33 cellular contexts compared by ENCODE assay signal in genomic region chr16:79621027-79621426, GRCh38. TPM values are rescaled to one million over a fixed set of nuclear protein-coding genes. Genes with fewer than 3 reads are reported as not detected.
DNase-seq lines count a peak whose midpoint lies in the region; ATAC-seq and TF ChIP-seq lines count a peak whose summit lies in the region.
"Had no signal": no experiment of that assay in that cellular context is flagged by ENCODE, and none has a peak within 500 bp of the region (broad histone marks: within the 10 kb centered on the region; RNA-seq: fewer than 3 reads in every experiment).

No MANE protein-coding gene starts in this region.

- H3K4me3 ChIP-seq in HEK293 (ENCODE audit: low read depth, low read length), result no peak overlapping the region
- no peak overlapping the region for H3K4me3 ChIP-seq in CD8-positive, alpha-beta T cell (ENCODE audit: low read depth, low read length)
- H3K4me3 ChIP-seq in Peyer's patch, result no peak overlapping the region
- H3K4me3 ChIP-seq: A549; BLaER1; BLaER1 treated with 17β-estradiol and CSF1 and Interleukin-3, amounts not matched to agents 10 nM and 100 nM had no signal

- H3K36me3 Mint-ChIP-seq in CD8-positive, alpha-beta T cell, result no peaks in the 10 kb centered on the region
- H3K36me3 Mint-ChIP-seq: CD14-positive monocyte; CD4-positive, alpha-beta memory T cell; CD4-positive, CD25-positive, alpha-beta regulatory T cell had no signal

- no peaks in the 10 kb centered on the region for H3K27me3 ChIP-seq in CD8-positive, alpha-beta T cell (ENCODE audit: insufficient read depth, low read length)
- H3K27me3 ChIP-seq in Peyer's patch, result no peaks in the 10 kb centered on the region
- H3K27me3 ChIP-seq: BE2C; BLaER1; BLaER1 treated with 17β-estradiol and CSF1 and Interleukin-3, amounts not matched to agents 10 nM and 100 nM had no signal

- no peak for ATAC-seq in CD8-positive, alpha-beta T cell
- ATAC-seq in omental fat pad (ENCODE audit: low FRiP score), result no peak
- ATAC-seq: A549 had no signal

- no peak overlapping the region for H3K4me3 Mint-ChIP-seq in CD8-positive, alpha-beta T cell
- H3K4me3 Mint-ChIP-seq: B cell; CD14-positive monocyte; CD4-positive, alpha-beta memory T cell; CD4-positive, alpha-beta T cell; CD4-positive, CD25-positive, alpha-beta regulatory T cell; CD8-positive, alpha-beta memory T cell had no signal

- DNase-seq in SK-MEL-5 (ENCODE audit: low read depth, low spot score) (peak; percentile 28), foreskin melanocyte (peak; percentile 78), Peyer's patch (no peak), omental fat pad (ENCODE audit: low spot score) (no peak)
- no peak for DNase-seq in CD8-positive, alpha-beta T cell
- DNase-seq: 8988T; ACHN; AML-193; BE2C; C1 segment of cervical spinal cord; Caco-2; Calu3; CD4-positive, alpha-beta memory T cell; CD4-positive, alpha-beta T cell; CD4-positive, CD25-positive, alpha-beta regulatory T cell; CD8-positive, alpha-beta memory T cell; COR-L47; DMS 273 treated with DMSO at 0.1 percent for 48 hours; DMS153; DMS53; DMS79; DMS79 treated with DMSO at 0.1 percent for 48 hours; DND-41; EL had no signal

- H3K27me3 Mint-ChIP-seq in CD8-positive, alpha-beta T cell (ENCODE audit: low read depth), result peaks cover 2% of the 10 kb centered on the region
- H3K27me3 Mint-ChIP-seq: CD4-positive, alpha-beta T cell had no signal

- TF ChIP-seq CTCF in HEK293 (tag by site-specific recombination; IDR thresholded peaks at IDR 0.05) (no peak), Peyer's patch (IDR thresholded peaks at IDR 0.05) (no peak), omental fat pad (IDR thresholded peaks at IDR 0.05) (no peak)
- no peak for TF ChIP-seq CTCF in CD8-positive, alpha-beta T cell (IDR thresholded peaks at IDR 0.05)

- intact Hi-C loops in CD8-positive, alpha-beta T cell (cut with DNase I, micrococcal nuclease), result no loop called here

- CTCF ChIA-PET in HEK293 (lab: Yijun Ruan, JAX), result no interaction called here
- CTCF ChIA-PET in CD8-positive, alpha-beta T cell (lab: Charles Lee), result interaction anchor here (1.4 kb wide), 2 partner anchors 19 to 26 kb away, joined by 3 read pairs; no protein-coding TSS in a partner anchor

- no peaks in the 10 kb centered on the region for H3K4me1 ChIP-seq in HEK293 (ENCODE audit: control insufficient read depth, insufficient read depth, low read length)
- H3K4me1 ChIP-seq in CD8-positive, alpha-beta T cell (ENCODE audit: insufficient read depth, low read length), result no peaks in the 10 kb centered on the region
- no peaks in the 10 kb centered on the region for H3K4me1 ChIP-seq in Peyer's patch
- H3K4me1 ChIP-seq: A549; BE2C; BLaER1; BLaER1 treated with 17β-estradiol and CSF1 and Interleukin-3, amounts not matched to agents 10 nM and 100 nM; Caco-2 had no signal

- POLR2A ChIA-PET in HEK293 (lab: Yijun Ruan, JAX), result no interaction called here
- POLR2A ChIA-PET in CD8-positive, alpha-beta T cell (lab: Charles Lee), result no interaction called here

- H3K9me3 ChIP-seq in HEK293 (ENCODE audit: control insufficient read depth, insufficient read depth, low read depth, low read length) (no peaks in the 10 kb centered on the region), Peyer's patch (no peaks in the 10 kb centered on the region)
- H3K9me3 ChIP-seq in CD8-positive, alpha-beta T cell (ENCODE audit: low read length), result no peaks in the 10 kb centered on the region
- H3K9me3 ChIP-seq: A549; BE2C; BLaER1; BLaER1 treated with 17β-estradiol and CSF1 and Interleukin-3, amounts not matched to agents 10 nM and 100 nM; Caco-2 had no signal

- peaks cover 4% of the 10 kb centered on the region for H3K4me1 Mint-ChIP-seq in CD8-positive, alpha-beta T cell (ENCODE audit: low read depth)
- H3K4me1 Mint-ChIP-seq: B cell, CD14-positive monocyte had no signal

- no peak for TF ChIP-seq POLR2A in Peyer's patch (IDR thresholded peaks at IDR 0.05)

- in situ Hi-C loops in SK-MEL-5 (cut with HindIII; ENCODE audit: low pct_unique_long_range_greater_than_20kb, low sequenced_read_pairs), result no loop called here

- H3K36me3 ChIP-seq in HEK293 (ENCODE audit: control insufficient read depth in 2 of 2, insufficient read depth in 1 of 2, low read length in 2 of 2) (no peaks in the 10 kb centered on the region), Peyer's patch (no peaks in the 10 kb centered on the region)
- no peaks in the 10 kb centered on the region for H3K36me3 ChIP-seq in CD8-positive, alpha-beta T cell (ENCODE audit: insufficient read depth, low read length)
- H3K36me3 ChIP-seq: BE2C; BLaER1; BLaER1 treated with 17β-estradiol and CSF1 and Interleukin-3, amounts not matched to agents 10 nM and 100 nM had no signal

- H3K27ac ChIP-seq in HEK293 (ENCODE audit: extremely low read depth, low read depth, low read length) (no peak overlapping the region), Peyer's patch (no peak overlapping the region)
- H3K27ac ChIP-seq in CD8-positive, alpha-beta T cell (ENCODE audit: low read depth, low read length), result no peak overlapping the region
- H3K27ac ChIP-seq: 22Rv1; A549; BLaER1; BLaER1 treated with 17β-estradiol and CSF1 and Interleukin-3, amounts not matched to agents 10 nM and 100 nM; C4-2B had no signal

- no peak overlapping the region for H3K27ac Mint-ChIP-seq in CD8-positive, alpha-beta T cell
- H3K27ac Mint-ChIP-seq: B cell; CD14-positive monocyte; CD4-positive, alpha-beta T cell; CD4-positive, CD25-positive, alpha-beta regulatory T cell; CD8-positive, alpha-beta memory T cell had no signal

- no peaks in the 10 kb centered on the region for H3K9me3 Mint-ChIP-seq in CD8-positive, alpha-beta T cell
- H3K9me3 Mint-ChIP-seq: CD4-positive, alpha-beta T cell; CD8-positive, alpha-beta memory T cell had no signal

TF ChIP-seq in HEK293, 187 proteins besides CTCF, POLR2A, EP300 and RAD21:
- peak; percentile 85 for TF ChIP-seq ZNF140 (tag by site-specific recombination; IDR thresholded peaks at IDR 0.05)
- TF ChIP-seq, protein P1, sequence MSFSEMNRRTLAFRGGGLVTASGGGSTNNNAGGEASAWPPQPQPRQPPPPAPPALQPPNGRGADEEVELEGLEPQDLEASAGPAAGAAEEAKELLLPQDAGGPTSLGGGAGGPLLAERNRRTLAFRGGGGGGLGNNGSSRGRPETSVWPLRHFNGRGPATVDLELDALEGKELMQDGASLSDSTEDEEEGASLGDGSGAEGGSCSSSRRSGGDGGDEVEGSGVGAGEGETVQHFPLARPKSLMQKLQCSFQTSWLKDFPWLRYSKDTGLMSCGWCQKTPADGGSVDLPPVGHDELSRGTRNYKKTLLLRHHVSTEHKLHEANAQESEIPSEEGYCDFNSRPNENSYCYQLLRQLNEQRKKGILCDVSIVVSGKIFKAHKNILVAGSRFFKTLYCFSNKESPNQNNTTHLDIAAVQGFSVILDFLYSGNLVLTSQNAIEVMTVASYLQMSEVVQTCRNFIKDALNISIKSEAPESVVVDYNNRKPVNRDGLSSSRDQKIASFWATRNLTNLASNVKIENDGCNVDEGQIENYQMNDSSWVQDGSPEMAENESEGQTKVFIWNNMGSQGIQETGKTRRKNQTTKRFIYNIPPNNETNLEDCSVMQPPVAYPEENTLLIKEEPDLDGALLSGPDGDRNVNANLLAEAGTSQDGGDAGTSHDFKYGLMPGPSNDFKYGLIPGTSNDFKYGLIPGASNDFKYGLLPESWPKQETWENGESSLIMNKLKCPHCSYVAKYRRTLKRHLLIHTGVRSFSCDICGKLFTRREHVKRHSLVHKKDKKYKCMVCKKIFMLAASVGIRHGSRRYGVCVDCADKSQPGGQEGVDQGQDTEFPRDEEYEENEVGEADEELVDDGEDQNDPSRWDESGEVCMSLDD (tag by site-specific recombination; IDR thresholded peaks at IDR 0.05), result no peak
TF ChIP-seq in HEK293: peak in this region for 1.

RNA-seq across cellular contexts. Expression of gene MAF, which starts 20.5 kb away (rescaled TPM):
- 10.0 and 10.2 TPM in 2 replicates for total RNA-seq in SK-MEL-5 (2014; rRNA removed; shearing (Covaris generic))
- 27.1 and 29.4 TPM in 2 replicates for polyA plus RNA-seq in SK-MEL-5 (2015; cell fraction: cytosol; rRNA removed)
- 15.4 and 18.6 TPM in 2 replicates for polyA plus RNA-seq in SK-MEL-5 (2015; cell fraction: nucleus; rRNA removed)
- total RNA-seq in CD8-positive, alpha-beta T cell, result 10 to 100 TPM; 21.4 to 24.8 TPM
- total RNA-seq in Peyer's patch (100 to 1,000 TPM in 3 of 4 donors, 10 to 100 TPM in 1; 92.4 to 390 (median 235) TPM), omental fat pad (10 to 100 TPM; 49.8 to 83.6 (median 67.8) TPM)
- total RNA-seq: A172 had no signal

Comparison
In these comparisons a context has a peak if more than half of its experiments do, and no peak if none do; other contexts are left out.
1. DNase-seq: peak in SK-MEL-5 (single experiment) and foreskin melanocyte (single experiment); none in CD8-positive, alpha-beta T cell (0 of 7), Peyer's patch (0 of 3) and omental fat pad (single experiment).